Comparison of ENCODE assay signal across 18 cellular contexts in genomic region chr21:30629173-30629572, GRCh38.
"Had no signal": no experiment of that assay in that cellular context is flagged by ENCODE, and none has a peak within 500 bp of the region (broad histone marks: within the 10 kb centered on the region; RNA-seq: fewer than 3 reads in every experiment).

No MANE protein-coding gene starts in this region.

- DNase-seq: colonic mucosa; effector CD8-positive, alpha-beta T cell; endodermal cell; heart left ventricle; left colon; mesenchymal stem cell; mucosa of descending colon; naive B cell; right lobe of liver; stimulated activated CD4-positive, alpha-beta T cell treated with anti-CD3 and anti-CD28 coated beads, Interleukin-12 subunit alpha, Interleukin-12 subunit beta, amount 100 ng/mL, for 4 hours; stimulated activated CD4-positive, alpha-beta T cell treated with anti-CD3 and anti-CD28 coated beads, Interleukin-1b, Interleukin-23, amount 100 ng/mL, for 48 hours; stimulated activated CD4-positive, alpha-beta T cell treated with anti-CD3 and anti-CD28 coated beads, Interleukin-4, amount 100 ng/mL, for 1 hour; stimulated activated CD8-positive, alpha-beta memory T cell treated with anti-CD3 and anti-CD28 coated beads, Interleukin-4, amount 100 ng/mL, for 48 hours; stimulated activated naive CD4-positive, alpha-beta T cell; stimulated activated naive CD8-positive, alpha-beta T cell treated with anti-CD3 and anti-CD28 coated beads, Interleukin-15, amount 100 ng/mL, for 72 hours; transverse colon; upper lobe of right lung; uterus had no signal
